ENCODE assay signal across 20 cellular contexts in genomic region chr1:10070206-10070605, GRCh38.
"Had no signal": no experiment of that assay in that cellular context is flagged by ENCODE, and none has a peak within 500 bp of the region (broad histone marks: within the 10 kb centered on the region; RNA-seq: fewer than 3 reads in every experiment).

No MANE protein-coding gene starts in this region.

- H3K36me3 Mint-ChIP-seq: natural killer cell had no signal

- H3K9me3 Mint-ChIP-seq: effector memory CD8-positive, alpha-beta T cell; memory B cell; natural killer cell; stimulated activated naive B cell treated with anti-CD40 and anti-IgM and Interleukin-4, amounts not matched to agents 10 μg/mL and 1 μg/mL and 100 μg/mL, for 72 hours; stimulated activated naive CD8-positive, alpha-beta T cell treated with anti-CD3 and anti-CD28 coated beads, Interleukin-15, Interleukin-2, amounts not matched to agents 100 ng/mL and 50 ng/mL, for 24 hours had no signal

- H3K9me3 ChIP-seq: colonic mucosa, pancreas, right lobe of liver, thoracic aorta, transverse colon, upper lobe of right lung, vagina had no signal

- H3K4me3 ChIP-seq: colonic mucosa, lung, pancreas, right lobe of liver, thoracic aorta, transverse colon, upper lobe of right lung, vagina had no signal

- H3K27ac Mint-ChIP-seq: memory B cell; natural killer cell; stimulated activated naive B cell treated with anti-CD40 and anti-IgM and Interleukin-4, amounts not matched to agents 10 μg/mL and 1 μg/mL and 100 μg/mL, for 72 hours; stimulated activated naive CD8-positive, alpha-beta T cell treated with anti-CD3 and anti-CD28 coated beads, Interleukin-15, Interleukin-2, amounts not matched to agents 100 ng/mL and 50 ng/mL, for 24 hours had no signal

- DNase-seq: colonic mucosa; dermis blood vessel endothelial cell; effector memory CD8-positive, alpha-beta T cell; erythroblast; natural killer cell; occipital lobe; pancreas; retina; right lobe of liver; small intestine; stimulated activated CD4-positive, alpha-beta T cell treated with anti-CD3 and anti-CD28 coated beads, Interleukin-15, amount 100 ng/mL, for 24 hours; stimulated activated CD4-positive, alpha-beta T cell treated with anti-CD3 and anti-CD28 coated beads, Interleukin-2, amount 100 ng/mL, for 48 hours; stimulated activated naive B cell treated with anti-CD40 and anti-IgM and Interleukin-4, amounts not matched to agents 10 μg/mL and 1 μg/mL and 100 μg/mL, for 72 hours; transverse colon; upper lobe of right lung had no signal

- ATAC-seq: effector memory CD8-positive, alpha-beta T cell; natural killer cell; pancreas; right lobe of liver; stimulated activated naive B cell treated with anti-CD40 and anti-IgM and Interleukin-4, amounts not matched to agents 10 μg/mL and 1 μg/mL and 100 μg/mL, for 72 hours; upper lobe of right lung had no signal

- H3K27me3 ChIP-seq: colonic mucosa, pancreas, right lobe of liver, transverse colon, upper lobe of right lung, vagina had no signal

- H3K4me3 Mint-ChIP-seq: effector memory CD8-positive, alpha-beta T cell; memory B cell; natural killer cell; stimulated activated naive B cell treated with anti-CD40 and anti-IgM and Interleukin-4, amounts not matched to agents 10 μg/mL and 1 μg/mL and 100 μg/mL, for 72 hours; stimulated activated naive CD8-positive, alpha-beta T cell treated with anti-CD3 and anti-CD28 coated beads, Interleukin-15, Interleukin-2, amounts not matched to agents 100 ng/mL and 50 ng/mL, for 24 hours had no signal

- H3K27me3 Mint-ChIP-seq: effector memory CD8-positive, alpha-beta T cell; memory B cell; stimulated activated naive B cell treated with anti-CD40 and anti-IgM and Interleukin-4, amounts not matched to agents 10 μg/mL and 1 μg/mL and 100 μg/mL, for 72 hours; stimulated activated naive CD8-positive, alpha-beta T cell treated with anti-CD3 and anti-CD28 coated beads, Interleukin-15, Interleukin-2, amounts not matched to agents 100 ng/mL and 50 ng/mL, for 24 hours had no signal

- H3K27ac ChIP-seq: colonic mucosa, pancreas, right lobe of liver, thoracic aorta, upper lobe of right lung had no signal

- H3K4me1 ChIP-seq: colonic mucosa had no signal

- H3K36me3 ChIP-seq: colonic mucosa, pancreas, right lobe of liver, thoracic aorta, vagina had no signal
